Comparison of ENCODE assay signal across 1 cellular context in the genomic region with DNA sequence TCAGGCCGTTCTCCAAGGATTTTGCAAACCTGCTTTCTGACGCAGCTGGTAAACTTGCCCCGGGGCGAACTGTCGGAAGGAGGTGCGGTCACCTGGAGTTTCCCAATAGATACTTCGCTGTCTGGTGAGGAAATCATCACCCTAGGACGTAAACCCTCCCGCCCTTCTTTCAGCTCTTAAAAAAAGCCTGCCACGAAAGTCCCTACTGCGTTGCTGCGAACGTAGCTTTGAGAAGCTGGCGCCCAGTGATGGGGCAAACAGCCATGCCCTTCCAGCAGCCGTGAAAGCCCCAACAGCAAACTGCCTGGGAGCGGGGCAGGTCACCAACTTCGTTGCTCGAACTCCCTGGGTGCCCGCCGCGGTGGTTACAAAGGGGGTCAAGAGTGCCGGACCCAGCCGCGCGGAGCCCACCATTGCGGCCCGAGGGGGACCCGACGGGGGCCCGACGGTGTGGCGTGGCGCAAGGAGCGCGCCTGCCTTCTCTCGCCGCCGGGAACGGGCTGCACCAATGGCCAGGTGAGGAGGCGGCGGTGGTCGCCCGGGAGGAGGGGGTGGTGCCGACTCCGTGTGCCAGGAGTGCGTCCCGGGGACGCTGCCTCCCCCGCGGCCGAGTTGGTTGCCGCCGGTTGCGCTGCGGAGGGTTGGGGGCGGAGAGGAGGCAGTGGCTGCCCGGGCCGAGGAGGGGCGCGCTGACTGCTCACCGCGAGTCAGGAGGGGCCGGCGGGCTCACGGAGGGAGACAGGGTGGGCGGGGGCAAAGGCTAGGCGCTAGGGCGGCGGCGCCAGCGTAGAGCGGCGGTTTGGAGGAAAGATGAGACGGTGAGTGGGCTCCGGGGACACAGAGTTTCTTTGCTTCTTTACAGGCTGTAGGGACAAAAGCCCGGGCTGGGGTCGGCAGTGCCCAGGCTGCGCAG.
TF ChIP-seq lines count a peak whose summit lies in the region.

A gene (plus strand): TSS at position 205 of the 913 bp plus-strand sequence. CDS start 24,813 bp downstream, outside the sequence.

TF ChIP-seq in WTC11, 78 proteins besides CTCF, POLR2A, EP300 and RAD21 (continues in another document):
- TF ChIP-seq GRHL2 (CRISPR knock-in tag; IDR thresholded peaks at IDR 0.05; ENCODE audit: insufficient replicate concordance, severe bottlenecking), result no peak
- TF ChIP-seq ETV6 (CRISPR knock-in tag; IDR thresholded peaks at IDR 0.05), result no peak
- no peak for TF ChIP-seq ZNF138 (CRISPR knock-in tag; conservative IDR thresholded peaks at IDR 0.05)
- TF ChIP-seq JAZF1 (CRISPR knock-in tag; IDR thresholded peaks at IDR 0.05), result no peak
- no peak for TF ChIP-seq ZBTB21 (CRISPR knock-in tag; IDR thresholded peaks at IDR 0.05; ENCODE audit: borderline replicate concordance)
- no peak for TF ChIP-seq TP53 (CRISPR knock-in tag; IDR thresholded peaks at IDR 0.05)
- peak; percentile 58; the same call in 1 of the 2 replicates for TF ChIP-seq SMAD3 (CRISPR knock-in tag; IDR thresholded peaks at IDR 0.05; ENCODE audit: borderline replicate concordance)
- TF ChIP-seq, protein P1, sequence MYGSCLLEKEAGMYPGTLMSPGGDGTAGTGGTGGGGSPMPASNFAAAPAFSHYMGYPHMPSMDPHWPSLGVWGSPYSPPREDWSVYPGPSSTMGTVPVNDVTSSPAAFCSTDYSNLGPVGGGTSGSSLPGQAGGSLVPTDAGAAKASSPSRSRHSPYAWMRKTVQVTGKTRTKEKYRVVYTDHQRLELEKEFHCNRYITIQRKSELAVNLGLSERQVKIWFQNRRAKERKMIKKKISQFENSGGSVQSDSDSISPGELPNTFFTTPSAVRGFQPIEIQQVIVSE (CRISPR knock-in tag; IDR thresholded peaks at IDR 0.05; ENCODE audit: borderline replicate concordance), result no peak
- TF ChIP-seq, protein P2, sequence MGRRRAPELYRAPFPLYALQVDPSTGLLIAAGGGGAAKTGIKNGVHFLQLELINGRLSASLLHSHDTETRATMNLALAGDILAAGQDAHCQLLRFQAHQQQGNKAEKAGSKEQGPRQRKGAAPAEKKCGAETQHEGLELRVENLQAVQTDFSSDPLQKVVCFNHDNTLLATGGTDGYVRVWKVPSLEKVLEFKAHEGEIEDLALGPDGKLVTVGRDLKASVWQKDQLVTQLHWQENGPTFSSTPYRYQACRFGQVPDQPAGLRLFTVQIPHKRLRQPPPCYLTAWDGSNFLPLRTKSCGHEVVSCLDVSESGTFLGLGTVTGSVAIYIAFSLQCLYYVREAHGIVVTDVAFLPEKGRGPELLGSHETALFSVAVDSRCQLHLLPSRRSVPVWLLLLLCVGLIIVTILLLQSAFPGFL (CRISPR knock-in tag; IDR thresholded peaks at IDR 0.05; ENCODE audit: borderline replicate concordance), result no peak
- no peak for TF ChIP-seq TCF7 (CRISPR knock-in tag; IDR thresholded peaks at IDR 0.05; ENCODE audit: low read depth)
- TF ChIP-seq RELA (CRISPR knock-in tag; IDR thresholded peaks at IDR 0.05; ENCODE audit: borderline replicate concordance), result no peak
- TF ChIP-seq, protein P3, sequence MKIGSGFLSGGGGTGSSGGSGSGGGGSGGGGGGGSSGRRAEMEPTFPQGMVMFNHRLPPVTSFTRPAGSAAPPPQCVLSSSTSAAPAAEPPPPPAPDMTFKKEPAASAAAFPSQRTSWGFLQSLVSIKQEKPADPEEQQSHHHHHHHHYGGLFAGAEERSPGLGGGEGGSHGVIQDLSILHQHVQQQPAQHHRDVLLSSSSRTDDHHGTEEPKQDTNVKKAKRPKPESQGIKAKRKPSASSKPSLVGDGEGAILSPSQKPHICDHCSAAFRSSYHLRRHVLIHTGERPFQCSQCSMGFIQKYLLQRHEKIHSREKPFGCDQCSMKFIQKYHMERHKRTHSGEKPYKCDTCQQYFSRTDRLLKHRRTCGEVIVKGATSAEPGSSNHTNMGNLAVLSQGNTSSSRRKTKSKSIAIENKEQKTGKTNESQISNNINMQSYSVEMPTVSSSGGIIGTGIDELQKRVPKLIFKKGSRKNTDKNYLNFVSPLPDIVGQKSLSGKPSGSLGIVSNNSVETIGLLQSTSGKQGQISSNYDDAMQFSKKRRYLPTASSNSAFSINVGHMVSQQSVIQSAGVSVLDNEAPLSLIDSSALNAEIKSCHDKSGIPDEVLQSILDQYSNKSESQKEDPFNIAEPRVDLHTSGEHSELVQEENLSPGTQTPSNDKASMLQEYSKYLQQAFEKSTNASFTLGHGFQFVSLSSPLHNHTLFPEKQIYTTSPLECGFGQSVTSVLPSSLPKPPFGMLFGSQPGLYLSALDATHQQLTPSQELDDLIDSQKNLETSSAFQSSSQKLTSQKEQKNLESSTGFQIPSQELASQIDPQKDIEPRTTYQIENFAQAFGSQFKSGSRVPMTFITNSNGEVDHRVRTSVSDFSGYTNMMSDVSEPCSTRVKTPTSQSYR (CRISPR knock-in tag; IDR thresholded peaks at IDR 0.05), result no peak
- no peak for TF ChIP-seq FOXJ3 (CRISPR knock-in tag; IDR thresholded peaks at IDR 0.05; ENCODE audit: borderline replicate concordance)
- TF ChIP-seq CREB1 (CRISPR knock-in tag; IDR thresholded peaks at IDR 0.05), result no peak
- TF ChIP-seq TEAD1 (CRISPR knock-in tag; IDR thresholded peaks at IDR 0.05), result peak; percentile 68; the same call in 1 of the 2 replicates
- TF ChIP-seq, protein P4, sequence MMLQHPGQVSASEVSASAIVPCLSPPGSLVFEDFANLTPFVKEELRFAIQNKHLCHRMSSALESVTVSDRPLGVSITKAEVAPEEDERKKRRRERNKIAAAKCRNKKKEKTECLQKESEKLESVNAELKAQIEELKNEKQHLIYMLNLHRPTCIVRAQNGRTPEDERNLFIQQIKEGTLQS (CRISPR knock-in tag; conservative IDR thresholded peaks at IDR 0.05), result no peak
- peak; percentile 73 for TF ChIP-seq SP1 (CRISPR knock-in tag; conservative IDR thresholded peaks at IDR 0.05)
- TF ChIP-seq, protein P5, sequence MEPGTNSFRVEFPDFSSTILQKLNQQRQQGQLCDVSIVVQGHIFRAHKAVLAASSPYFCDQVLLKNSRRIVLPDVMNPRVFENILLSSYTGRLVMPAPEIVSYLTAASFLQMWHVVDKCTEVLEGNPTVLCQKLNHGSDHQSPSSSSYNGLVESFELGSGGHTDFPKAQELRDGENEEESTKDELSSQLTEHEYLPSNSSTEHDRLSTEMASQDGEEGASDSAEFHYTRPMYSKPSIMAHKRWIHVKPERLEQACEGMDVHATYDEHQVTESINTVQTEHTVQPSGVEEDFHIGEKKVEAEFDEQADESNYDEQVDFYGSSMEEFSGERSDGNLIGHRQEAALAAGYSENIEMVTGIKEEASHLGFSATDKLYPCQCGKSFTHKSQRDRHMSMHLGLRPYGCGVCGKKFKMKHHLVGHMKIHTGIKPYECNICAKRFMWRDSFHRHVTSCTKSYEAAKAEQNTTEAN (CRISPR knock-in tag; IDR thresholded peaks at IDR 0.05), result no peak
- no peak; the same call in 1 of the 2 replicates for TF ChIP-seq CREM (CRISPR knock-in tag; IDR thresholded peaks at IDR 0.05)
- TF ChIP-seq, protein P6, sequence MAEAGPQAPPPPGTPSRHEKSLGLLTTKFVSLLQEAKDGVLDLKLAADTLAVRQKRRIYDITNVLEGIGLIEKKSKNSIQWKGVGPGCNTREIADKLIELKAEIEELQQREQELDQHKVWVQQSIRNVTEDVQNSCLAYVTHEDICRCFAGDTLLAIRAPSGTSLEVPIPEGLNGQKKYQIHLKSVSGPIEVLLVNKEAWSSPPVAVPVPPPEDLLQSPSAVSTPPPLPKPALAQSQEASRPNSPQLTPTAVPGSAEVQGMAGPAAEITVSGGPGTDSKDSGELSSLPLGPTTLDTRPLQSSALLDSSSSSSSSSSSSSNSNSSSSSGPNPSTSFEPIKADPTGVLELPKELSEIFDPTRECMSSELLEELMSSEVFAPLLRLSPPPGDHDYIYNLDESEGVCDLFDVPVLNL (CRISPR knock-in tag; IDR thresholded peaks at IDR 0.05; ENCODE audit: borderline replicate concordance, low read depth), result no peak; the same call in 1 of the 2 replicates
- TF ChIP-seq, protein P7, sequence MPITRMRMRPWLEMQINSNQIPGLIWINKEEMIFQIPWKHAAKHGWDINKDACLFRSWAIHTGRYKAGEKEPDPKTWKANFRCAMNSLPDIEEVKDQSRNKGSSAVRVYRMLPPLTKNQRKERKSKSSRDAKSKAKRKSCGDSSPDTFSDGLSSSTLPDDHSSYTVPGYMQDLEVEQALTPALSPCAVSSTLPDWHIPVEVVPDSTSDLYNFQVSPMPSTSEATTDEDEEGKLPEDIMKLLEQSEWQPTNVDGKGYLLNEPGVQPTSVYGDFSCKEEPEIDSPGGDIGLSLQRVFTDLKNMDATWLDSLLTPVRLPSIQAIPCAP (CRISPR knock-in tag; IDR thresholded peaks at IDR 0.05), result no peak
- TF ChIP-seq RORB (CRISPR knock-in tag; IDR thresholded peaks at IDR 0.05), result no peak
- TF ChIP-seq NFE2L1 (CRISPR knock-in tag; IDR thresholded peaks at IDR 0.05), result no peak
- TF ChIP-seq ZNF219 (CRISPR knock-in tag; IDR thresholded peaks at IDR 0.05; ENCODE audit: borderline replicate concordance), result no peak
- no peak for TF ChIP-seq IRF2 (CRISPR knock-in tag; IDR thresholded peaks at IDR 0.05; ENCODE audit: borderline replicate concordance, low read depth)
- TF ChIP-seq, protein P8, sequence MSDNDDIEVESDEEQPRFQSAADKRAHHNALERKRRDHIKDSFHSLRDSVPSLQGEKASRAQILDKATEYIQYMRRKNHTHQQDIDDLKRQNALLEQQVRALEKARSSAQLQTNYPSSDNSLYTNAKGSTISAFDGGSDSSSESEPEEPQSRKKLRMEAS (CRISPR knock-in tag; IDR thresholded peaks at IDR 0.05), result no peak
- no peak for TF ChIP-seq ZNF121 (CRISPR knock-in tag; IDR thresholded peaks at IDR 0.05)
- TF ChIP-seq, protein P9, sequence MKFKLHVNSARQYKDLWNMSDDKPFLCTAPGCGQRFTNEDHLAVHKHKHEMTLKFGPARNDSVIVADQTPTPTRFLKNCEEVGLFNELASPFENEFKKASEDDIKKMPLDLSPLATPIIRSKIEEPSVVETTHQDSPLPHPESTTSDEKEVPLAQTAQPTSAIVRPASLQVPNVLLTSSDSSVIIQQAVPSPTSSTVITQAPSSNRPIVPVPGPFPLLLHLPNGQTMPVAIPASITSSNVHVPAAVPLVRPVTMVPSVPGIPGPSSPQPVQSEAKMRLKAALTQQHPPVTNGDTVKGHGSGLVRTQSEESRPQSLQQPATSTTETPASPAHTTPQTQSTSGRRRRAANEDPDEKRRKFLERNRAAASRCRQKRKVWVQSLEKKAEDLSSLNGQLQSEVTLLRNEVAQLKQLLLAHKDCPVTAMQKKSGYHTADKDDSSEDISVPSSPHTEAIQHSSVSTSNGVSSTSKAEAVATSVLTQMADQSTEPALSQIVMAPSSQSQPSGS (CRISPR knock-in tag; IDR thresholded peaks at IDR 0.05; ENCODE audit: borderline replicate concordance, low read depth), result no peak
- TF ChIP-seq FOXP1 (CRISPR knock-in tag; IDR thresholded peaks at IDR 0.05; ENCODE audit: borderline replicate concordance), result peak; percentile 88; the same call in 1 of the 2 replicates
- no peak for TF ChIP-seq SOX15 (CRISPR knock-in tag; IDR thresholded peaks at IDR 0.05)
- 0 out of 2 replicates have a peak, but pooled peaks have one; percentile 21 for TF ChIP-seq ZNF232 (CRISPR knock-in tag; IDR thresholded peaks at IDR 0.05)
- TF ChIP-seq, protein P10, sequence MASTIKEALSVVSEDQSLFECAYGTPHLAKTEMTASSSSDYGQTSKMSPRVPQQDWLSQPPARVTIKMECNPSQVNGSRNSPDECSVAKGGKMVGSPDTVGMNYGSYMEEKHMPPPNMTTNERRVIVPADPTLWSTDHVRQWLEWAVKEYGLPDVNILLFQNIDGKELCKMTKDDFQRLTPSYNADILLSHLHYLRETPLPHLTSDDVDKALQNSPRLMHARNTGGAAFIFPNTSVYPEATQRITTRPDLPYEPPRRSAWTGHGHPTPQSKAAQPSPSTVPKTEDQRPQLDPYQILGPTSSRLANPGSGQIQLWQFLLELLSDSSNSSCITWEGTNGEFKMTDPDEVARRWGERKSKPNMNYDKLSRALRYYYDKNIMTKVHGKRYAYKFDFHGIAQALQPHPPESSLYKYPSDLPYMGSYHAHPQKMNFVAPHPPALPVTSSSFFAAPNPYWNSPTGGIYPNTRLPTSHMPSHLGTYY (CRISPR knock-in tag; IDR thresholded peaks at IDR 0.05), result no peak
- TF ChIP-seq, protein P11, sequence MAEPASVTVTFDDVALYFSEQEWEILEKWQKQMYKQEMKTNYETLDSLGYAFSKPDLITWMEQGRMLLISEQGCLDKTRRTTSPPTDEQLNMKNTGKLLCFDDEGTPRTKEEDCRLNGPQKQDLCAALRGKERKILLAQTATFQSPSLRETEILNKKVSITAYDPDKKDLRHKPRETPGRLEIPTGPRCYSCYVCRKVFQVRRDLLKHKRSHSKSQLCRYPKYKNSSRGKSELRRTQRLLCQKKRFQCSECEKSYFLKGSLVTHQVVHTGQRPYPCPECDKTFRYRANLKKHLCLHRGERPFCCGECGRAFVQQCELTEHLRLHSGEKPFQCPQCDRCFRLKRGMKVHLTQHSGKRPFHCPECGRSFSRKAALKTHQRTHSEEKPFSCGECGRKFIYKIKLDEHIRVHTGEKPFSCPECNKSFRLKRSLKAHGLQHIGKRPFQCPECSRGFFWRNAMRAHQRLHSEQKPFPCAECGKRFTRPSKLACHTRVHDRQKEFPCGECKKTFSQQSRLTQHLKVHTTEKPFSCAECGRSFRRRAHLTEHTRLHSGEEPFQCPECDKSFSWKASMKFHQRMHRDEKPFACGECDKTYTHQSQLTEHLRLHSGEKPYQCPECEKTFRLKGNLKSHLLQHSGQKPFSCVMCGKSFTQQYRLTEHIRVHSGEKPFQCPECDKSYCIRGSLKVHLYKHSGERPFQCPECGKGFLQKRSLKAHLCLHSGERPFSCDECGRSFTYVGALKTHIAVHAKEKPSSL (CRISPR knock-in tag; conservative IDR thresholded peaks at IDR 0.05), result no peak
- no peak for TF ChIP-seq ESRRA (CRISPR knock-in tag; IDR thresholded peaks at IDR 0.05; ENCODE audit: borderline replicate concordance)
- no peak for TF ChIP-seq ATF1 (CRISPR knock-in tag; IDR thresholded peaks at IDR 0.05)
- TF ChIP-seq KAT7 (CRISPR knock-in tag; IDR thresholded peaks at IDR 0.05; ENCODE audit: borderline replicate concordance), result no peak
- no peak for TF ChIP-seq ZNF423 (CRISPR knock-in tag; IDR thresholded peaks at IDR 0.05)
- TF ChIP-seq, protein P12, sequence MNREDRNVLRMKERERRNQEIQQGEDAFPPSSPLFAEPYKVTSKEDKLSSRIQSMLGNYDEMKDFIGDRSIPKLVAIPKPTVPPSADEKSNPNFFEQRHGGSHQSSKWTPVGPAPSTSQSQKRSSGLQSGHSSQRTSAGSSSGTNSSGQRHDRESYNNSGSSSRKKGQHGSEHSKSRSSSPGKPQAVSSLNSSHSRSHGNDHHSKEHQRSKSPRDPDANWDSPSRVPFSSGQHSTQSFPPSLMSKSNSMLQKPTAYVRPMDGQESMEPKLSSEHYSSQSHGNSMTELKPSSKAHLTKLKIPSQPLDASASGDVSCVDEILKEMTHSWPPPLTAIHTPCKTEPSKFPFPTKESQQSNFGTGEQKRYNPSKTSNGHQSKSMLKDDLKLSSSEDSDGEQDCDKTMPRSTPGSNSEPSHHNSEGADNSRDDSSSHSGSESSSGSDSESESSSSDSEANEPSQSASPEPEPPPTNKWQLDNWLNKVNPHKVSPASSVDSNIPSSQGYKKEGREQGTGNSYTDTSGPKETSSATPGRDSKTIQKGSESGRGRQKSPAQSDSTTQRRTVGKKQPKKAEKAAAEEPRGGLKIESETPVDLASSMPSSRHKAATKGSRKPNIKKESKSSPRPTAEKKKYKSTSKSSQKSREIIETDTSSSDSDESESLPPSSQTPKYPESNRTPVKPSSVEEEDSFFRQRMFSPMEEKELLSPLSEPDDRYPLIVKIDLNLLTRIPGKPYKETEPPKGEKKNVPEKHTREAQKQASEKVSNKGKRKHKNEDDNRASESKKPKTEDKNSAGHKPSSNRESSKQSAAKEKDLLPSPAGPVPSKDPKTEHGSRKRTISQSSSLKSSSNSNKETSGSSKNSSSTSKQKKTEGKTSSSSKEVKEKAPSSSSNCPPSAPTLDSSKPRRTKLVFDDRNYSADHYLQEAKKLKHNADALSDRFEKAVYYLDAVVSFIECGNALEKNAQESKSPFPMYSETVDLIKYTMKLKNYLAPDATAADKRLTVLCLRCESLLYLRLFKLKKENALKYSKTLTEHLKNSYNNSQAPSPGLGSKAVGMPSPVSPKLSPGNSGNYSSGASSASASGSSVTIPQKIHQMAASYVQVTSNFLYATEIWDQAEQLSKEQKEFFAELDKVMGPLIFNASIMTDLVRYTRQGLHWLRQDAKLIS (CRISPR knock-in tag; IDR thresholded peaks at IDR 0.05; ENCODE audit: borderline replicate concordance), result no peak
- peak; percentile 55; the same call in 1 of the 2 replicates for TF ChIP-seq FOXK1 (CRISPR knock-in tag; IDR thresholded peaks at IDR 0.05)
